In the genomic region with DNA sequence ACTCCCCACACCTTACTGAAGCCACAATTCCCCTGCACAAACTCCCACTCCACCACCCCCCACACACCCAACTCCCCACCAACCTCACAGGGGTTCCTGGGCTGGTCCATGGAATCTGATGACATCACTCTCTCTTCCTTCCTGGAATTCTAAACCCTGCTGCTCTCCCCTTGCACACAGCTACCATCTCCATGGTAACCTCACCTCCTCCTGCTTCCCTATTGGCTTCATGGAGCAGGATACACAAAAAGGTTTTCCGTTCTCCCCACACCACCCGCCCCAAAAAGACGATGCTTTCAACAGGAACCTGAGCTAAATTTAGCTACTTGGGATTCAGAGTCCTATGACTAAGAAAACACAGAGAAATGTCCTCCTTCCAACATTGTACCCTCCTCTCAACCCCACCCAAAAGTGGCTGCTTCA, we compare ENCODE assay signal across 9 cellular contexts.
A peak's percentile ranks its signal among the peaks of the same experiment; 100 is the strongest.
DNase-seq lines count a peak whose midpoint lies in the region; ATAC-seq and TF ChIP-seq lines count a peak whose summit lies in the region.
"Had no signal": no experiment of that assay in that cellular context is flagged by ENCODE, and none has a peak within 500 bp of the region (broad histone marks: within the 10 kb centered on the region; RNA-seq: fewer than 3 reads in every experiment).

No MANE protein-coding gene starts in this region.

- H3K4me3 Mint-ChIP-seq in CD8-positive, alpha-beta memory T cell: no peak overlapping the region
- H3K4me3 Mint-ChIP-seq: IgD-negative memory B cell had no signal

- peaks cover 13% of the 10 kb centered on the region; the same call in 1 of the 2 replicates for H3K4me1 ChIP-seq in HEK293 (ENCODE audit: control insufficient read depth, insufficient read depth, low read length)
- no peaks in the 10 kb centered on the region for H3K4me1 ChIP-seq in CD8-positive, alpha-beta memory T cell (ENCODE audit: insufficient read depth, low read length)

- no peaks in the 10 kb centered on the region for H3K4me1 Mint-ChIP-seq in CD8-positive, alpha-beta memory T cell
- H3K4me1 Mint-ChIP-seq: IgD-negative memory B cell had no signal

- H3K9me3 ChIP-seq in HEK293 (ENCODE audit: control insufficient read depth, insufficient read depth, low read depth, low read length): no peaks in the 10 kb centered on the region
- H3K9me3 ChIP-seq in CD8-positive, alpha-beta memory T cell (ENCODE audit: low read length): no peaks in the 10 kb centered on the region

- peaks cover 10 to 24% of the 10 kb centered on the region in 2 donors for H3K27me3 Mint-ChIP-seq in CD8-positive, alpha-beta memory T cell

- H3K9me3 Mint-ChIP-seq in CD8-positive, alpha-beta memory T cell: no peaks in the 10 kb centered on the region
- H3K9me3 Mint-ChIP-seq: IgD-negative memory B cell had no signal

- TF ChIP-seq CTCF in HEK293 (tag by site-specific recombination; IDR thresholded peaks at IDR 0.05) (no peak), retinal pigment epithelial cell (conservative IDR thresholded peaks at IDR 0.05; ENCODE audit: low read depth, low read length) (no peak)

- CTCF ChIA-PET in HEK293 (lab: Yijun Ruan, JAX): interaction anchor here (0.7 to 1.3 kb wide), 2 partner anchors 104 to 190 kb away, joined by 4 to 8 read pairs; no protein-coding TSS in a partner anchor
- CTCF ChIA-PET in CD8-positive, alpha-beta memory T cell (lab: Charles Lee): no interaction called here

- H3K36me3 ChIP-seq in HEK293 (ENCODE audit: control insufficient read depth in 2 of 2, insufficient read depth in 1 of 2, low read length in 2 of 2): no peaks in the 10 kb centered on the region
- no peaks in the 10 kb centered on the region for H3K36me3 ChIP-seq in CD8-positive, alpha-beta memory T cell (ENCODE audit: insufficient read depth, low read length)

- DNase-seq in amygdala (lab: John Stamatoyannopoulos, UW) (peak in 37 of 56 donors; percentile 6 to 76 (median 33)), hepatic stellate cell (ENCODE audit: low spot score) (peak; percentile 66), retinal pigment epithelial cell (ENCODE audit: low read depth) (peak; percentile 23), HuH-7 (ENCODE audit: low spot score) (no peak)
- DNase-seq in CD8-positive, alpha-beta memory T cell: no peak

- no peak overlapping the region for H3K27ac Mint-ChIP-seq in CD8-positive, alpha-beta memory T cell
- H3K27ac Mint-ChIP-seq: IgD-negative memory B cell had no signal

- no peak for ATAC-seq in GM18858 (IDR thresholded peaks at IDR 0.05; ENCODE audit: unreplicated experiment)
- ATAC-seq in GM18520 (IDR thresholded peaks at IDR 0.05; ENCODE audit: unreplicated experiment): no peak

- H3K27me3 ChIP-seq in CD8-positive, alpha-beta memory T cell (ENCODE audit: insufficient read depth, low read length, poor library complexity, severe bottlenecking): no peaks in the 10 kb centered on the region

- POLR2A ChIA-PET in HEK293 (lab: Yijun Ruan, JAX): interaction anchor here (0.7 to 1.8 kb wide), 3 partner anchors 9 to 610 kb away, joined by 3 to 4 read pairs (median 4); no protein-coding TSS in a partner anchor
- POLR2A ChIA-PET in CD8-positive, alpha-beta memory T cell (lab: Charles Lee): no interaction called here

- H3K4me3 ChIP-seq in HEK293 (ENCODE audit: low read depth, low read length) (no peak overlapping the region), retinal pigment epithelial cell (ENCODE audit: low read length) (peak overlapping the region; percentile 9)
- no peak overlapping the region for H3K4me3 ChIP-seq in CD8-positive, alpha-beta memory T cell (ENCODE audit: low read length)

- no peak overlapping the region for H3K27ac ChIP-seq in HEK293 (ENCODE audit: extremely low read depth, low read depth, low read length)
- no peak overlapping the region for H3K27ac ChIP-seq in CD8-positive, alpha-beta memory T cell (ENCODE audit: low read depth, low read length)

- H3K36me3 Mint-ChIP-seq in CD8-positive, alpha-beta memory T cell: no peaks in the 10 kb centered on the region
- H3K36me3 Mint-ChIP-seq: IgD-negative memory B cell had no signal

TF ChIP-seq in HEK293, 187 proteins besides CTCF, POLR2A, EP300 and RAD21 (continues in another document):
- TF ChIP-seq ZBTB17 (tag by site-specific recombination; IDR thresholded peaks at IDR 0.05): peak; percentile 67
- no peak for TF ChIP-seq ZBTB8A (tag by site-specific recombination; IDR thresholded peaks at IDR 0.05)
- TF ChIP-seq, protein P1, sequence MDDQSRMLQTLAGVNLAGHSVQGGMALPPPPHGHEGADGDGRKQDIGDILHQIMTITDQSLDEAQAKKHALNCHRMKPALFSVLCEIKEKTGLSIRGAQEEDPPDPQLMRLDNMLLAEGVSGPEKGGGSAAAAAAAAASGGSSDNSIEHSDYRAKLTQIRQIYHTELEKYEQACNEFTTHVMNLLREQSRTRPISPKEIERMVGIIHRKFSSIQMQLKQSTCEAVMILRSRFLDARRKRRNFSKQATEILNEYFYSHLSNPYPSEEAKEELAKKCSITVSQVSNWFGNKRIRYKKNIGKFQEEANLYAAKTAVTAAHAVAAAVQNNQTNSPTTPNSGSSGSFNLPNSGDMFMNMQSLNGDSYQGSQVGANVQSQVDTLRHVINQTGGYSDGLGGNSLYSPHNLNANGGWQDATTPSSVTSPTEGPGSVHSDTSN (CRISPR knock-in tag; IDR thresholded peaks at IDR 0.05): no peak
- TF ChIP-seq EGR2 (tag by site-specific recombination; IDR thresholded peaks at IDR 0.05; ENCODE audit: low read depth): peak; percentile 94
- TF ChIP-seq SP3 (tag by site-specific recombination; IDR thresholded peaks at IDR 0.05): no peak
- no peak for TF ChIP-seq ZNF292 (tag by site-specific recombination; IDR thresholded peaks at IDR 0.05; ENCODE audit: borderline replicate concordance, low read depth)
- peak; percentile 62 for TF ChIP-seq MYNN (tag by site-specific recombination; IDR thresholded peaks at IDR 0.05; ENCODE audit: borderline replicate concordance)
- TF ChIP-seq ZNF48 (tag by site-specific recombination; IDR thresholded peaks at IDR 0.05): no peak
- no peak for TF ChIP-seq ZNF521 (tag by site-specific recombination; IDR thresholded peaks at IDR 0.05)
- no peak for TF ChIP-seq ZNF132 (tag by site-specific recombination; IDR thresholded peaks at IDR 0.05; ENCODE audit: borderline replicate concordance)
- TF ChIP-seq, protein P2, sequence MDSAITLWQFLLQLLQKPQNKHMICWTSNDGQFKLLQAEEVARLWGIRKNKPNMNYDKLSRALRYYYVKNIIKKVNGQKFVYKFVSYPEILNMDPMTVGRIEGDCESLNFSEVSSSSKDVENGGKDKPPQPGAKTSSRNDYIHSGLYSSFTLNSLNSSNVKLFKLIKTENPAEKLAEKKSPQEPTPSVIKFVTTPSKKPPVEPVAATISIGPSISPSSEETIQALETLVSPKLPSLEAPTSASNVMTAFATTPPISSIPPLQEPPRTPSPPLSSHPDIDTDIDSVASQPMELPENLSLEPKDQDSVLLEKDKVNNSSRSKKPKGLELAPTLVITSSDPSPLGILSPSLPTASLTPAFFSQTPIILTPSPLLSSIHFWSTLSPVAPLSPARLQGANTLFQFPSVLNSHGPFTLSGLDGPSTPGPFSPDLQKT (IDR thresholded peaks at IDR 0.05; ENCODE audit: borderline replicate concordance, low read depth, low read length): no peak
- no peak for TF ChIP-seq ZNF221 (tag by site-specific recombination; IDR thresholded peaks at IDR 0.05; ENCODE audit: borderline replicate concordance)
- TF ChIP-seq TRIM28 (IDR thresholded peaks at IDR 0.05; ENCODE audit: borderline replicate concordance, low read length): no peak
- 0 out of 2 replicates have a peak, but pooled peaks have one; percentile 22 for TF ChIP-seq PRDM1 (tag by site-specific recombination; IDR thresholded peaks at IDR 0.05)
- no peak for TF ChIP-seq ZNF214 (tag by site-specific recombination; IDR thresholded peaks at IDR 0.05; ENCODE audit: borderline replicate concordance)
- TF ChIP-seq, protein P3, sequence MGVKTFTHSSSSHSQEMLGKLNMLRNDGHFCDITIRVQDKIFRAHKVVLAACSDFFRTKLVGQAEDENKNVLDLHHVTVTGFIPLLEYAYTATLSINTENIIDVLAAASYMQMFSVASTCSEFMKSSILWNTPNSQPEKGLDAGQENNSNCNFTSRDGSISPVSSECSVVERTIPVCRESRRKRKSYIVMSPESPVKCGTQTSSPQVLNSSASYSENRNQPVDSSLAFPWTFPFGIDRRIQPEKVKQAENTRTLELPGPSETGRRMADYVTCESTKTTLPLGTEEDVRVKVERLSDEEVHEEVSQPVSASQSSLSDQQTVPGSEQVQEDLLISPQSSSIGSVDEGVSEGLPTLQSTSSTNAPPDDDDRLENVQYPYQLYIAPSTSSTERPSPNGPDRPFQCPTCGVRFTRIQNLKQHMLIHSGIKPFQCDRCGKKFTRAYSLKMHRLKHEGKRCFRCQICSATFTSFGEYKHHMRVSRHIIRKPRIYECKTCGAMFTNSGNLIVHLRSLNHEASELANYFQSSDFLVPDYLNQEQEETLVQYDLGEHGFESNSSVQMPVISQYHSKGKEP (tag by site-specific recombination; IDR thresholded peaks at IDR 0.05): no peak
- no peak for TF ChIP-seq ZNF76 (tag by site-specific recombination; IDR thresholded peaks at IDR 0.05; ENCODE audit: borderline replicate concordance, low read depth)
- no peak for TF ChIP-seq ZNF302 (tag by site-specific recombination; IDR thresholded peaks at IDR 0.05; ENCODE audit: low read depth)

Comparison
In these comparisons a context has a peak if more than half of its experiments do, and no peak if none do; other contexts are left out.
1. DNase-seq: peak in amygdala (37 of 56), hepatic stellate cell (single experiment) and retinal pigment epithelial cell (single experiment); none in HuH-7 (single experiment) and CD8-positive, alpha-beta memory T cell (0 of 5).